1 cellular context compared by ENCODE assay signal in the genomic region with DNA sequence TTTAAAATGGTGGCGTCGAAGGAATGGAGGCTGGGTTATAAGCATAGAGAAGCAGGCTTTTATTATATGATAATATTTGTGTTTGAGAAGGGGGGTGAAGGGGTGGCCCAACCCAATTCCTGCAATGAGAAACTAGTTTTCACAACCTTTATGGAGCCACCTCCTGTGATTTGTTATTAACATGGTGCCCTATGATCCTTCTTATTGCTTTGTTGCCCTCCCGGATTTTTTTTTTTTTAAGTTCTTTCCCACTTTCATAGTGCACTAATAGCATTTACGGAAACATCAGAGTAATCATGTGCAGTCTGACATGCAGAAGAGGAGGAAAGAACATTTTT.
TF ChIP-seq lines count a peak whose summit lies in the region.

No MANE protein-coding gene starts in this region.

TF ChIP-seq in WTC11, 78 proteins besides CTCF, POLR2A, EP300 and RAD21 (continued from another document):
- TF ChIP-seq, protein P1, sequence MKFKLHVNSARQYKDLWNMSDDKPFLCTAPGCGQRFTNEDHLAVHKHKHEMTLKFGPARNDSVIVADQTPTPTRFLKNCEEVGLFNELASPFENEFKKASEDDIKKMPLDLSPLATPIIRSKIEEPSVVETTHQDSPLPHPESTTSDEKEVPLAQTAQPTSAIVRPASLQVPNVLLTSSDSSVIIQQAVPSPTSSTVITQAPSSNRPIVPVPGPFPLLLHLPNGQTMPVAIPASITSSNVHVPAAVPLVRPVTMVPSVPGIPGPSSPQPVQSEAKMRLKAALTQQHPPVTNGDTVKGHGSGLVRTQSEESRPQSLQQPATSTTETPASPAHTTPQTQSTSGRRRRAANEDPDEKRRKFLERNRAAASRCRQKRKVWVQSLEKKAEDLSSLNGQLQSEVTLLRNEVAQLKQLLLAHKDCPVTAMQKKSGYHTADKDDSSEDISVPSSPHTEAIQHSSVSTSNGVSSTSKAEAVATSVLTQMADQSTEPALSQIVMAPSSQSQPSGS (CRISPR knock-in tag; IDR thresholded peaks at IDR 0.05; ENCODE audit: borderline replicate concordance, low read depth) = no peak
- TF ChIP-seq, protein P2, sequence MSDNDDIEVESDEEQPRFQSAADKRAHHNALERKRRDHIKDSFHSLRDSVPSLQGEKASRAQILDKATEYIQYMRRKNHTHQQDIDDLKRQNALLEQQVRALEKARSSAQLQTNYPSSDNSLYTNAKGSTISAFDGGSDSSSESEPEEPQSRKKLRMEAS (CRISPR knock-in tag; IDR thresholded peaks at IDR 0.05) = no peak
- TF ChIP-seq RORB (CRISPR knock-in tag; IDR thresholded peaks at IDR 0.05) = no peak
- no peak for TF ChIP-seq TCF7 (CRISPR knock-in tag; IDR thresholded peaks at IDR 0.05; ENCODE audit: low read depth)
- no peak for TF ChIP-seq JAZF1 (CRISPR knock-in tag; IDR thresholded peaks at IDR 0.05)
- TF ChIP-seq, protein P3, sequence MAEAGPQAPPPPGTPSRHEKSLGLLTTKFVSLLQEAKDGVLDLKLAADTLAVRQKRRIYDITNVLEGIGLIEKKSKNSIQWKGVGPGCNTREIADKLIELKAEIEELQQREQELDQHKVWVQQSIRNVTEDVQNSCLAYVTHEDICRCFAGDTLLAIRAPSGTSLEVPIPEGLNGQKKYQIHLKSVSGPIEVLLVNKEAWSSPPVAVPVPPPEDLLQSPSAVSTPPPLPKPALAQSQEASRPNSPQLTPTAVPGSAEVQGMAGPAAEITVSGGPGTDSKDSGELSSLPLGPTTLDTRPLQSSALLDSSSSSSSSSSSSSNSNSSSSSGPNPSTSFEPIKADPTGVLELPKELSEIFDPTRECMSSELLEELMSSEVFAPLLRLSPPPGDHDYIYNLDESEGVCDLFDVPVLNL (CRISPR knock-in tag; IDR thresholded peaks at IDR 0.05; ENCODE audit: borderline replicate concordance, low read depth) = no peak
- no peak for TF ChIP-seq EMX1 (CRISPR knock-in tag; IDR thresholded peaks at IDR 0.05)
- TF ChIP-seq SMAD3 (CRISPR knock-in tag; IDR thresholded peaks at IDR 0.05; ENCODE audit: borderline replicate concordance) = no peak
